8 cellular contexts compared by ENCODE assay signal in the genomic region with DNA sequence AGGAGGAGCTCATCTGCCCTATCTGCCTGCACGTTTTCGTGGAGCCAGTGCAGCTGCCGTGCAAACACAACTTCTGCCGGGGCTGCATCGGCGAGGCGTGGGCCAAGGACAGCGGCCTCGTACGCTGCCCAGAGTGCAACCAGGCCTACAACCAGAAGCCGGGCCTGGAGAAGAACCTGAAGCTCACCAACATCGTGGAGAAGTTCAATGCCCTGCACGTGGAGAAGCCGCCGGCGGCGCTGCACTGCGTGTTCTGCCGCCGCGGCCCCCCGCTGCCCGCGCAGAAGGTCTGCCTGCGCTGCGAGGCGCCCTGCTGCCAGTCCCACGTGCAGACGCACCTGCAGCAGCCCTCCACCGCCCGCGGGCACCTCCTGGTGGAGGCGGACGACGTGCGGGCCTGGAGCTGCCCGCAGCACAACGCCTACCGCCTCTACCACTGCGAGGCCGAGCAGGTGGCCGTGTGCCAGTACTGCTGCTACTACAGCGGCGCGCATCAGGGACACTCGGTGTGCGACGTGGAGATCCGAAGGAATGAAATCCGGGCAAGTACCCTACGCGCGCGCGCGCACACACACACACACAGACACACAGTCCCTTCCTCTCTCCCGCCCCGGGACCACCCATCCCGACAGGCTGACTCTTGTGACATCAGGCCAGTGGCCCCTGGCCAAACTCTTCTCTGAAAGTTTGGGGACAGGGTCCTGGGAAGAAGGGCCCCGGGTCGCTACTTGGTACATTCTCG. TPM values are rescaled to one million over a fixed set of nuclear protein-coding genes. Genes with fewer than 3 reads are reported as not detected.
DNase-seq lines count a peak whose midpoint lies in the region; ATAC-seq and TF ChIP-seq lines count a peak whose summit lies in the region.

No MANE protein-coding gene starts in this region.

- H3K4me3 ChIP-seq in SJCRH30, result peak overlapping the region; percentile 86
- peak overlapping the region; percentile 88 to 99 (median 96) for H3K4me3 ChIP-seq in tibial nerve

- peaks cover 40% of the 10 kb centered on the region for H3K4me1 Mint-ChIP-seq in osteocyte (ENCODE audit: unreplicated experiment)

- H3K27me3 ChIP-seq in SJCRH30 (no peaks in the 10 kb centered on the region), tibial nerve (no peaks in the 10 kb centered on the region)

- no peaks in the 10 kb centered on the region for H3K9me3 ChIP-seq in SJCRH30 (replicated peaks)
- no peaks in the 10 kb centered on the region for H3K9me3 ChIP-seq in tibial nerve

- no peaks in the 10 kb centered on the region for H3K9me3 Mint-ChIP-seq in activated naive CD4-positive, alpha-beta T cell treated with anti-CD3 and anti-CD28 coated beads, Interleukin-2, amount 50 U/mL, for 72 hours
- no peaks in the 10 kb centered on the region for H3K9me3 Mint-ChIP-seq in osteocyte (ENCODE audit: unreplicated experiment)

- H3K4me1 ChIP-seq in SJCRH30, result peaks cover 26% of the 10 kb centered on the region
- peaks cover 0 to 39% (median 32%) of the 10 kb centered on the region in 4 donors for H3K4me1 ChIP-seq in tibial nerve

- ATAC-seq in activated naive CD4-positive, alpha-beta T cell treated with anti-CD3 and anti-CD28 coated beads, Interleukin-2, amount 50 U/mL, for 72 hours, result peak; percentile 23 to 39
- no peak for ATAC-seq in GM19395 (IDR thresholded peaks at IDR 0.05; ENCODE audit: unreplicated experiment)

- peaks cover 9 to 23% of the 10 kb centered on the region in 2 donors for H3K36me3 Mint-ChIP-seq in activated naive CD4-positive, alpha-beta T cell treated with anti-CD3 and anti-CD28 coated beads, Interleukin-2, amount 50 U/mL, for 72 hours
- no peaks in the 10 kb centered on the region for H3K36me3 Mint-ChIP-seq in osteocyte (ENCODE audit: unreplicated experiment)

- TF ChIP-seq EP300 in tibial nerve (IDR thresholded peaks at IDR 0.05), result peak in 1 of 2 donors; percentile 58

- TF ChIP-seq CTCF in osteocyte (IDR thresholded peaks at IDR 0.05) (peak; percentile 53), tibial nerve (IDR thresholded peaks at IDR 0.05) (peak; percentile 40 to 76 (median 61))

- H3K36me3 ChIP-seq in SJCRH30 (0 out of 2 replicates have a peak, but pooled peaks cover 2% of the 10 kb centered on the region), tibial nerve (peaks cover 0 to 13% (median 0%) of the 10 kb centered on the region in 3 donors)

- DNase-seq in ELF-1 (ENCODE audit: low read depth, low spot score), result peak; percentile 88
- peak; percentile 81 for DNase-seq in LoVo (ENCODE audit: low spot score)
- DNase-seq in SJCRH30, result peak; percentile 82 to 84
- peak; percentile 80 to 81 for DNase-seq in activated naive CD4-positive, alpha-beta T cell treated with anti-CD3 and anti-CD28 coated beads, Interleukin-2, amount 50 U/mL, for 72 hours (ENCODE audit: low spot score in 2 of 2)
- DNase-seq in head of caudate nucleus, result peak; percentile 56 to 89 (median 78)
- DNase-seq in osteocyte (ENCODE audit: extremely low spot score, unreplicated experiment), result peak; percentile 90
- DNase-seq in tibial nerve (ENCODE audit: low spot score in 2 of 2), result peak; percentile 68 to 76

- H3K4me3 Mint-ChIP-seq in osteocyte (ENCODE audit: unreplicated experiment), result peak overlapping the region; percentile 94

- intact Hi-C loops in head of caudate nucleus (cut with DNase I), result loop anchor here (5.0 kb wide), 2 partner anchors 32 to 67 kb away; partner anchors contain the start of genes ARL3 and SFXN2

- no peaks in the 10 kb centered on the region for H3K27me3 Mint-ChIP-seq in osteocyte (ENCODE audit: unreplicated experiment)

- H3K27ac Mint-ChIP-seq in activated naive CD4-positive, alpha-beta T cell treated with anti-CD3 and anti-CD28 coated beads, Interleukin-2, amount 50 U/mL, for 72 hours, result peak overlapping the region; percentile 87 to 98
- H3K27ac Mint-ChIP-seq in osteocyte (ENCODE audit: unreplicated experiment), result peak overlapping the region; percentile 98

- no peak for TF ChIP-seq POLR2A in tibial nerve (IDR thresholded peaks at IDR 0.05)

- H3K27ac ChIP-seq in SJCRH30 (peak overlapping the region; percentile 79), tibial nerve (peak overlapping the region; percentile 99 to 100 (median 99))

- 0% methylated on average over 13 to 42 of the region's 62 CpGs for WGBS in tibial nerve, 2 donors

RNA-seq across cellular contexts. Expression of gene TRIM8, which starts 0.5 kb away (rescaled TPM):
- 66.6 and 67.3 TPM in 2 replicates for total RNA-seq in SJCRH30 (2014; rRNA removed; shearing (Covaris generic))
- 10 to 100 TPM; 22.9 to 47.3 TPM for total RNA-seq in activated naive CD4-positive, alpha-beta T cell treated with anti-CD3 and anti-CD28 coated beads, Interleukin-2, amount 50 U/mL, for 72 hours
- total RNA-seq in osteocyte (63.9 and 66.8 TPM in 2 replicates), tibial nerve (100 to 1,000 TPM; 156 to 206 (median 157) TPM)
